4 cellular contexts compared by ENCODE assay signal in the genomic region with DNA sequence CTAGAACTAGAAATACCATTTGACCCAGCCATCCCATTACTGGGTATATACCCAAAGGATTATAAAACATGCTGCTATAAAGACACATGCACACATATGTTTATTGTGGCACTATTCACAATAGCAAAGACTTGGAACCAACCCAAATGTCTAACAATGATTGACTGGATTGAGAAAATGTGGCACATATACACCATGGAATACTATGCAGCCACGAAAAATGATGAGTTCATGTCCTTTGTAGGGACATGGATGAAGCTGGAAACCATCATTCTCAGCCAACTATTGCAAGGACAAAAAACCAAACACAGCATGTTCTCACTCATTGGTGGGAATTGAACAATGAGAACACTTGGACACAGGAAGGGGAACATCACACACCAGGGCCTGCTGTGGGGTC. TPM values are rescaled to one million over a fixed set of nuclear protein-coding genes. Genes with fewer than 3 reads are reported as not detected.
"Had no signal": no experiment of that assay in that cellular context is flagged by ENCODE, and none has a peak within 500 bp of the region (broad histone marks: within the 10 kb centered on the region; RNA-seq: fewer than 3 reads in every experiment).

No MANE protein-coding gene starts in this region.

RNA-seq across cellular contexts. Expression of a gene that starts 57.8 kb away (rescaled TPM):
- total RNA-seq: HepG2, HT-29, IMR-90 had no signal
- polyA plus RNA-seq: HepG2, IgD-negative memory B cell, IMR-90 had no signal
